31 cellular contexts compared by ENCODE assay signal in genomic region chr5:52876456-52876855, GRCh38.
DNase-seq lines count a peak whose midpoint lies in the region; ATAC-seq, FAIRE-seq and TF ChIP-seq lines count a peak whose summit lies in the region.
"Had no signal": no experiment of that assay in that cellular context is flagged by ENCODE, and none has a peak within 500 bp of the region (broad histone marks: within the 10 kb centered on the region; RNA-seq: fewer than 3 reads in every experiment).

No MANE protein-coding gene starts in this region.

- TF ChIP-seq RAD21 in liver (IDR thresholded peaks at IDR 0.05) (peak in 1 of 2 donors; percentile 20), HepG2 (CRISPR knock-in tag; IDR thresholded peaks at IDR 0.05) (no peak)

- H3K4me3 ChIP-seq in liver (ENCODE audit: low read depth in 1 of 3, low read length in 3 of 3): no peak overlapping the region
- no peak overlapping the region for H3K4me3 ChIP-seq in HepG2 (replicated peaks in 1 of 3; ENCODE audit: insufficient read depth in 1 of 3, low read depth in 2 of 3, low read length in 3 of 3)
- no peak overlapping the region for H3K4me3 ChIP-seq in fibroblast of the aortic adventitia (ENCODE audit: low read depth, low read length)
- no peak overlapping the region for H3K4me3 ChIP-seq in mesodermal cell (ENCODE audit: extremely low read depth, insufficient read depth, low read length, poor library complexity, severe bottlenecking)
- no peak overlapping the region for H3K4me3 ChIP-seq in OCI-LY7 (ENCODE audit: low read depth, low read length, poor library complexity, severe bottlenecking)
- H3K4me3 ChIP-seq: K562, left lung, psoas muscle, SJSA1, skin epidermis, testis had no signal

- in situ Hi-C loops in HepG2 (cut with HindIII; ENCODE audit: extremely low pct_ligation_motif_present, low pct_unique_long_range_greater_than_20kb): no loop called here

- no peaks in the 10 kb centered on the region for H3K9me2 ChIP-seq in OCI-LY7 (ENCODE audit: insufficient read depth, low read length)

- H4K20me1 ChIP-seq in HepG2 (ENCODE audit: insufficient read depth, low read length): no peaks in the 10 kb centered on the region
- H4K20me1 ChIP-seq in OCI-LY7 (ENCODE audit: insufficient read depth, low read length): no peaks in the 10 kb centered on the region

- POLR2A ChIA-PET in HepG2 (lab: Yijun Ruan, JAX): no interaction called here
- POLR2A ChIA-PET in OCI-LY7 (lab: Charles Lee): no interaction called here

- H3K9me3 ChIP-seq in liver (ENCODE audit: control insufficient read depth in 4 of 4, low read length in 3 of 4): peaks cover 0 to 2% (median 0%) of the 10 kb centered on the region in 4 donors
- H3K9me3 ChIP-seq in HepG2 (ENCODE audit: low read length): no peaks in the 10 kb centered on the region
- H3K9me3 ChIP-seq in mesodermal cell (ENCODE audit: control insufficient read depth, low read length): no peaks in the 10 kb centered on the region
- no peaks in the 10 kb centered on the region for H3K9me3 ChIP-seq in OCI-LY7 (ENCODE audit: low read length)
- H3K9me3 ChIP-seq: left lung, psoas muscle, SJSA1, testis had no signal

- DNase-seq in HepG2 (ENCODE audit: low spot score) (no peak), fibroblast of the aortic adventitia (ENCODE audit: low read depth) (peak; percentile 78), NCI-H2081 (lab: John Stamatoyannopoulos, UW) (no peak), OCI-LY7 (ENCODE audit: low spot score) (no peak)
- DNase-seq: activated CD4-positive, alpha-beta T cell treated with anti-CD3 and anti-CD28 coated beads, Interleukin-2, amount 10 ng/mL, durations not matched to agents 7 days and 5 days; activated gamma-delta T cell; activated naive CD8-positive, alpha-beta T cell treated with anti-CD3 and anti-CD28 coated beads for 36 hours; activated T-cell treated with anti-CD3 and anti-CD28 coated beads, Interleukin-2, amount 50 U/mL, for 24 hours; CD4-positive, alpha-beta memory T cell; left lung; natural killer cell; NCI-H1092; NCI-H187; NCI-H2171; NCI-H510A treated with DMSO at 0.1 percent for 48 hours; nucleus accumbens; psoas muscle; stimulated activated naive CD8-positive, alpha-beta T cell treated with anti-CD3 and anti-CD28 coated beads, Interleukin-15, Interleukin-2, amounts not matched to agents 100 U/mL and 50 U/mL, for 24 hours; testis had no signal

- H2AFZ ChIP-seq in HepG2 (ENCODE audit: low read length) (no peak overlapping the region), OCI-LY7 (ENCODE audit: low read length) (no peak overlapping the region)

- no peak overlapping the region for H3K4me2 ChIP-seq in HepG2 (ENCODE audit: low read depth, low read length)
- H3K4me2 ChIP-seq in OCI-LY7 (ENCODE audit: low read length): no peak overlapping the region

- BruUV-seq in HepG2 (replicated peaks; lab: Mats Ljungman, UMichigan) (no TSS peak), OCI-LY7 (replicated peaks; lab: Mats Ljungman, UMichigan) (no TSS peak)

- CTCF ChIA-PET in HepG2 (lab: Yijun Ruan, JAX; ENCODE audit: low intra/inter-chr PET ratio, low total read pairs): no interaction called here
- CTCF ChIA-PET in OCI-LY7 (lab: Charles Lee; ENCODE audit: unreplicated experiment): no interaction called here

- H3K36me3 ChIP-seq in liver (ENCODE audit: control insufficient read depth in 4 of 4, insufficient read depth in 3 of 4, low read depth in 1 of 4, low read length in 3 of 4) (peaks cover 0 to 7% (median 3%) of the 10 kb centered on the region in 4 donors), HepG2 (replicated peaks in 1 of 2; ENCODE audit: control insufficient read depth in 1 of 2, insufficient read depth in 2 of 2, low read length in 2 of 2) (no peaks in the 10 kb centered on the region), mesodermal cell (ENCODE audit: control insufficient read depth, insufficient read depth, low read length) (peaks cover 20% of the 10 kb centered on the region), OCI-LY7 (ENCODE audit: insufficient read depth, low read length) (no peaks in the 10 kb centered on the region)
- H3K36me3 ChIP-seq: left lung, SJSA1 had no signal

- H3K27me3 ChIP-seq in liver (ENCODE audit: control insufficient read depth in 4 of 4, insufficient read depth in 4 of 4, low read length in 3 of 4) (no peaks in the 10 kb centered on the region), HepG2 (ENCODE audit: control insufficient read depth in 1 of 2, insufficient read depth in 2 of 2, low read length in 2 of 2) (no peaks in the 10 kb centered on the region)
- H3K27me3 ChIP-seq: left lung, SJSA1, testis had no signal

- H3K4me1 ChIP-seq in liver (ENCODE audit: control insufficient read depth in 4 of 4, insufficient read depth in 4 of 4, low read length in 3 of 4) (peaks cover 0 to 3% (median 0%) of the 10 kb centered on the region in 4 donors), HepG2 (ENCODE audit: insufficient read depth, low read length) (peaks cover 5% of the 10 kb centered on the region), mesodermal cell (ENCODE audit: control insufficient read depth, insufficient read depth, low read length, poor library complexity, severe bottlenecking) (peaks cover 15% of the 10 kb centered on the region), OCI-LY7 (ENCODE audit: insufficient read depth, low read length, poor library complexity, severe bottlenecking) (no peaks in the 10 kb centered on the region)
- H3K4me1 ChIP-seq: left lung, psoas muscle, testis had no signal

- ATAC-seq in HepG2: no peak
- no peak for ATAC-seq in GM18873 (IDR thresholded peaks at IDR 0.05; ENCODE audit: low FRiP score, unreplicated experiment)
- no peak for ATAC-seq in HG02938 (IDR thresholded peaks at IDR 0.05; ENCODE audit: unreplicated experiment)
- ATAC-seq: K562; left lung; natural killer cell; psoas muscle; stimulated activated naive CD8-positive, alpha-beta T cell treated with anti-CD3 and anti-CD28 coated beads, Interleukin-15, Interleukin-2, amounts not matched to agents 100 U/mL and 50 U/mL, for 24 hours; WTC11 had no signal

- 82% methylated on average over 4 of the region's 4 CpGs for WGBS in liver
- WGBS in HepG2 (ENCODE audit: low lambda C conversion rate): 95% methylated on average over 4 of the region's 4 CpGs
- 90 to 100% methylated on average over 1 to 2 of the region's 4 CpGs for WGBS in mesodermal cell (ENCODE audit: insufficient coverage in 2 of 2), 2 experiments

- FAIRE-seq in HepG2 (lab: Jason Lieb, UNC): no peak
- FAIRE-seq: endometrium, GM18507, H1, K562, urothelium cell line had no signal

- TF ChIP-seq CTCF in liver (IDR thresholded peaks at IDR 0.05; ENCODE audit: low read depth, low read length, missing input control) (no peak), HepG2 (CRISPR knock-in tag; IDR thresholded peaks at IDR 0.05) (no peak), fibroblast of the aortic adventitia (IDR thresholded peaks at IDR 0.05; ENCODE audit: insufficient read depth, low read length) (no peak), OCI-LY7 (conservative IDR thresholded peaks at IDR 0.05; ENCODE audit: low read length) (no peak)

- H3K79me2 ChIP-seq in HepG2 (ENCODE audit: insufficient read depth, low read length) (no peaks in the 10 kb centered on the region), OCI-LY7 (ENCODE audit: insufficient read depth, low read depth, low read length) (no peaks in the 10 kb centered on the region)

- H3K9ac ChIP-seq in liver (ENCODE audit: low read depth in 1 of 2, low read length in 2 of 2) (no peak overlapping the region), HepG2 (ENCODE audit: insufficient read depth, low read depth, low read length) (no peak overlapping the region)

- intact Hi-C loops in HepG2 (cut with micrococcal nuclease; ENCODE audit: unreplicated experiment): no loop called here
- intact Hi-C loops in OCI-LY7 (cut with micrococcal nuclease; ENCODE audit: unreplicated experiment): no loop called here

- no peak for TF ChIP-seq EP300 in HepG2 (IDR thresholded peaks at IDR 0.05; ENCODE audit: low read depth in 2 of 2, low read length in 2 of 2)
- no peak for TF ChIP-seq EP300 in HepG2 (CRISPR knock-in tag; IDR thresholded peaks at IDR 0.05; ENCODE audit: borderline replicate concordance)

- no peak for TF ChIP-seq POLR2A in HepG2 (IDR thresholded peaks at IDR 0.05; ENCODE audit: insufficient read depth in 1 of 2, low read depth in 2 of 2, low read length in 2 of 2)

- H3K27ac ChIP-seq in liver (ENCODE audit: low read depth in 1 of 2, low read length in 2 of 2): peak overlapping the region; percentile 15 to 19
- H3K27ac ChIP-seq in HepG2 (ENCODE audit: extremely low read length, insufficient read depth, low read length): no peak overlapping the region
- H3K27ac ChIP-seq in mesodermal cell (ENCODE audit: low read depth, low read length, severe bottlenecking): peak overlapping the region; percentile 84
- H3K27ac ChIP-seq in OCI-LY7 (ENCODE audit: low read depth, low read length, poor library complexity, severe bottlenecking): no peak overlapping the region
- H3K27ac ChIP-seq: left lung, psoas muscle, SJSA1, skin epidermis, testis had no signal

TF ChIP-seq in liver, 16 proteins besides CTCF, POLR2A, EP300 and RAD21:
- TF ChIP-seq, protein P1, sequence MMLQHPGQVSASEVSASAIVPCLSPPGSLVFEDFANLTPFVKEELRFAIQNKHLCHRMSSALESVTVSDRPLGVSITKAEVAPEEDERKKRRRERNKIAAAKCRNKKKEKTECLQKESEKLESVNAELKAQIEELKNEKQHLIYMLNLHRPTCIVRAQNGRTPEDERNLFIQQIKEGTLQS (IDR thresholded peaks at IDR 0.05): no peak
- TF ChIP-seq RXRA (IDR thresholded peaks at IDR 0.05) (peak; percentile 30 to 37), NR2F2 (IDR thresholded peaks at IDR 0.05) (peak; percentile 91), JUND (IDR thresholded peaks at IDR 0.05) (peak; percentile 69 to 88), SP1 (IDR thresholded peaks at IDR 0.05) (peak; percentile 17), HNF4G (IDR thresholded peaks at IDR 0.05) (no peak)

TF ChIP-seq in HepG2, 621 proteins besides CTCF, POLR2A, EP300 and RAD21 (continues in another document):
- TF ChIP-seq ZNF615 (CRISPR knock-in tag; IDR thresholded peaks at IDR 0.05; ENCODE audit: borderline replicate concordance): no peak
- no peak for TF ChIP-seq AHR (CRISPR knock-in tag; IDR thresholded peaks at IDR 0.05)

Comparison
In these comparisons a context has a peak if more than half of its experiments do, and no peak if none do; other contexts are left out.
1. H3K27ac ChIP-seq: peak in liver (2 of 2) and mesodermal cell (single experiment); none in HepG2 (single experiment) and OCI-LY7 (single experiment).